Comparison of ENCODE assay signal across 18 cellular contexts in genomic region chr6:135269399-135270005, GRCh38.
A peak's percentile ranks its signal among the peaks of the same experiment; 100 is the strongest.
DNase-seq lines count a peak whose midpoint lies in the region; ATAC-seq and TF ChIP-seq lines count a peak whose summit lies in the region.
"Had no signal": no experiment of that assay in that cellular context is flagged by ENCODE, and none has a peak within 500 bp of the region (broad histone marks: within the 10 kb centered on the region; RNA-seq: fewer than 3 reads in every experiment).

No MANE protein-coding gene starts in this region.

- DNase-seq in NCI-H1092 treated with DMSO at 0.1 percent for 48 hours (lab: John Stamatoyannopoulos, UW) (peak; percentile 9), NCI-H1092 (lab: John Stamatoyannopoulos, UW) (no peak), SK-N-DZ (ENCODE audit: low spot score) (no peak)
- DNase-seq: activated CD4-positive, alpha-beta T cell treated with anti-CD3 and anti-CD28 coated beads for 36 hours; activated T-cell treated with anti-CD3 and anti-CD28 coated beads, Interleukin-2, amount 50 U/mL, for 48 hours; Caco-2; left lung; NCI-H2029 treated with DMSO at 0.1 percent for 48 hours; nucleus accumbens; SHP77; substantia nigra had no signal

- TF ChIP-seq CTCF in VCaP (conservative IDR thresholded peaks at IDR 0.05), result no peak

- no peaks in the 10 kb centered on the region for H3K36me3 ChIP-seq in KOPT-K1 (ENCODE audit: insufficient read depth, low read length)
- no peaks in the 10 kb centered on the region for H3K36me3 ChIP-seq in mucosa of rectum (ENCODE audit: control insufficient read depth in 2 of 2, insufficient read depth in 2 of 2, low read length in 2 of 2)
- H3K36me3 ChIP-seq: left lung, vagina had no signal

- H3K9ac ChIP-seq in mucosa of rectum (ENCODE audit: low read depth in 1 of 2, low read length in 2 of 2), result peak overlapping the region; percentile 16 to 32

- H3K27me3 ChIP-seq in mucosa of rectum (ENCODE audit: control insufficient read depth in 2 of 2, insufficient read depth in 2 of 2, low read length in 2 of 2), result no peaks in the 10 kb centered on the region
- H3K27me3 ChIP-seq: left lung, vagina had no signal

- ATAC-seq in HG02981 (IDR thresholded peaks at IDR 0.05; ENCODE audit: unreplicated experiment) (no peak), HG03196 (IDR thresholded peaks at IDR 0.05; ENCODE audit: unreplicated experiment) (no peak)

- H3K27ac ChIP-seq in KOPT-K1 (ENCODE audit: low read depth, low read length, poor library complexity, severe bottlenecking) (peak overlapping the region; percentile 13), VCaP (peak overlapping the region; percentile 80), mucosa of rectum (ENCODE audit: low read depth in 2 of 2, low read length in 2 of 2) (peak overlapping the region; percentile 83 to 90)
- H3K27ac ChIP-seq: HL-60, vagina had no signal

- peak overlapping the region in 1 of 2 donors; percentile 48 for H3K4me3 ChIP-seq in mucosa of rectum (ENCODE audit: low read length in 2 of 2)
- H3K4me3 ChIP-seq: left lung, vagina had no signal

- peaks cover 38 to 55% of the 10 kb centered on the region in 2 donors for H3K4me1 ChIP-seq in mucosa of rectum (ENCODE audit: control insufficient read depth in 2 of 2, insufficient read depth in 2 of 2, low read length in 2 of 2)
- H3K4me1 ChIP-seq: vagina had no signal

- H3K9me3 ChIP-seq in KOPT-K1 (ENCODE audit: insufficient read depth, low read length, poor library complexity, severe bottlenecking) (no peaks in the 10 kb centered on the region), mucosa of rectum (ENCODE audit: control insufficient read depth in 2 of 2, low read length in 2 of 2) (no peaks in the 10 kb centered on the region)
- H3K9me3 ChIP-seq: Caco-2, left lung, vagina had no signal

Comparison
In these comparisons a context has a peak if more than half of its experiments do, and no peak if none do; other contexts are left out.
1. H3K27ac ChIP-seq: peak in every context shown above with its lines; median percentile 86 in mucosa of rectum; 80 in VCaP; 13 in KOPT-K1.